In the genomic region with DNA sequence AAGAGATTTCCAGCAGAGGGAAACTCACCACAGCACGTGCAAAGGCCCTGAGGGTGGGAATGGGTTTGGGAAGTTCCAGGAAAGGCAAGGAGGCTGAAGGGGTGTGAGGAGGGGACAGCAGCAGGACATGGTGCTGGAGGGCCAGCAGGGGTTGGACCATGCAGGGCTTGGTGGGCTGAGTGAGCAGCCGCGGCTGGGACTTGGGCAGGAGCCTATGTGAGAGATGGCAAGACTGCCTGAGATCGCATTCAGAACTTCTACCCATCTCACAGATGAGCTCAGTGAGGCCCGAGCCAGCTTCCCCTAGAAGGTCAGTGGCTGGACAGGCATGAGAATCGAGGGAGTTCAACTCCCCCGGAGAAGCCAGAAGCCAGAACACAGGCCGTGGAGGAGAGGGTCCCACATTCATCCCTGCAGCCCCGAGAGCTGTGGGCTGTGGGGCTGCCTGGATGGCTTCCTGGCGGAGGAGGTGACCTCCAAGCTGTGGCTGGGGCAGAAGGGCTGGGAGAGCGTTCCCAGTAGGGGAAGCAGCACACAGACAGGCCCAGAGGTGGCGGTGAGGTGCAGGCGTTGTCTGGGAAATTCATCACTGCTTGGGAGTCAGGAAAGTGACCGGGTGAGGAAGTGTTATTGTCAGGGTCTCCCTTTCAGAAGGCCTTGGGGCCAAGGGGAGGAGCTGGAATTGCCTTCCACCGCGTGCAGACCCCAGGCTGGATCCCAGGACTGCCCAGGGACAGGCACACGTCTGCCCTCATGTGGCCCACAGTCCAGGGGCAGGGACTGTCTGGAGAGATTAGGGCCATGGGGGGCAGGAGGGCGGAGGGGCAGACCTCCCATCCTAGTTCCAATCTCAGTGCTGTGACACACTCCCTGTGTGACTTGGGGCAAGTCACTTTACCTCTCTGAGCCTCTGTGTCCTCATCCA, we compare ENCODE assay signal across 1 cellular context.
TF ChIP-seq lines count a peak whose summit lies in the region.

No MANE protein-coding gene starts in this region.

TF ChIP-seq in HepG2, 621 proteins besides CTCF, POLR2A, EP300 and RAD21 (continued from another document and continues in another):
- TF ChIP-seq FOXP4 (CRISPR knock-in tag; IDR thresholded peaks at IDR 0.05) (no peak), ZFP82 (CRISPR knock-in tag; IDR thresholded peaks at IDR 0.05; ENCODE audit: borderline replicate concordance) (no peak), MAF1 (CRISPR knock-in tag; IDR thresholded peaks at IDR 0.05; ENCODE audit: borderline replicate concordance) (no peak), POGZ (CRISPR knock-in tag; IDR thresholded peaks at IDR 0.05) (peak; percentile 83), SNAPC5 (CRISPR knock-in tag; IDR thresholded peaks at IDR 0.05; ENCODE audit: borderline replicate concordance) (no peak), ZNF530 (CRISPR knock-in tag; IDR thresholded peaks at IDR 0.05; ENCODE audit: low read depth) (no peak), ZFP36L1 (CRISPR knock-in tag; IDR thresholded peaks at IDR 0.05) (no peak), NFIC (IDR thresholded peaks at IDR 0.05; ENCODE audit: low read length) (no peak), GABPA (IDR thresholded peaks at IDR 0.05; ENCODE audit: low read depth, low read length) (no peak), GABPA (CRISPR knock-in tag; IDR thresholded peaks at IDR 0.05; ENCODE audit: low read depth) (no peak), SMC3 (IDR thresholded peaks at IDR 0.05; ENCODE audit: low read length) (no peak), SP140L (CRISPR knock-in tag; IDR thresholded peaks at IDR 0.05; ENCODE audit: borderline replicate concordance) (no peak), TP53 (CRISPR knock-in tag; conservative IDR thresholded peaks at IDR 0.05) (no peak), PBX2 (CRISPR knock-in tag; IDR thresholded peaks at IDR 0.05) (no peak), HOXD1 (CRISPR knock-in tag; IDR thresholded peaks at IDR 0.05) (no peak), ZNF543 (CRISPR knock-in tag; IDR thresholded peaks at IDR 0.05) (peak; percentile 87), FLYWCH1 (CRISPR knock-in tag; IDR thresholded peaks at IDR 0.05) (no peak), ZGPAT (CRISPR knock-in tag; IDR thresholded peaks at IDR 0.05) (peak; percentile 36; the same call in 1 of the 2 replicates), PLSCR1 (CRISPR knock-in tag; IDR thresholded peaks at IDR 0.05; ENCODE audit: borderline replicate concordance) (no peak), MED13 (CRISPR knock-in tag; IDR thresholded peaks at IDR 0.05) (no peak), MXD4 (CRISPR knock-in tag; IDR thresholded peaks at IDR 0.05) (peak; percentile 70; the same call in 1 of the 2 replicates), CHD2 (IDR thresholded peaks at IDR 0.05; ENCODE audit: low read depth, low read length) (no peak), ZNF615 (CRISPR knock-in tag; IDR thresholded peaks at IDR 0.05; ENCODE audit: borderline replicate concordance) (no peak), ZBTB42 (CRISPR knock-in tag; IDR thresholded peaks at IDR 0.05) (no peak), KAT2B (IDR thresholded peaks at IDR 0.05; ENCODE audit: borderline replicate concordance, low read depth, low read length) (no peak), PRPF4 (IDR thresholded peaks at IDR 0.05; ENCODE audit: low read depth, low read length, poor library complexity, severe bottlenecking) (no peak), MYNN (CRISPR knock-in tag; IDR thresholded peaks at IDR 0.05; ENCODE audit: low read depth) (no peak; the same call in 1 of the 2 replicates), ZNF484 (CRISPR knock-in tag; IDR thresholded peaks at IDR 0.05; ENCODE audit: borderline replicate concordance, low read depth) (0 out of 2 replicates have a peak, but pooled peaks have one; percentile 26), CBX5 (CRISPR knock-in tag; IDR thresholded peaks at IDR 0.05; ENCODE audit: borderline replicate concordance) (no peak; the same call in 1 of the 2 replicates), ZMYM3 (CRISPR knock-in tag; IDR thresholded peaks at IDR 0.05) (peak; percentile 98), ZNF230 (CRISPR knock-in tag; IDR thresholded peaks at IDR 0.05) (no peak; the same call in 1 of the 2 replicates), TCF7 (IDR thresholded peaks at IDR 0.05; ENCODE audit: low read depth) (no peak), SOX13 (IDR thresholded peaks at IDR 0.05) (no peak), SOX13 (CRISPR knock-in tag; conservative IDR thresholded peaks at IDR 0.05 in 1 of 2, IDR thresholded peaks at IDR 0.05 in 1 of 2) (0 out of 4 replicates have a peak, but pooled peaks of 1 of the 2 experiments have one; percentile 10), YY1 (IDR thresholded peaks at IDR 0.05; ENCODE audit: insufficient read depth, insufficient replicate concordance, low read depth, low read length) (no peak), ZSCAN31 (CRISPR knock-in tag; IDR thresholded peaks at IDR 0.05; ENCODE audit: low read depth) (peak; percentile 77; the same call in 1 of the 2 replicates), KMT2A (CRISPR knock-in tag; IDR thresholded peaks at IDR 0.05) (no peak), STAT5B (CRISPR knock-in tag; IDR thresholded peaks at IDR 0.05) (no peak), GLI4 (CRISPR knock-in tag; IDR thresholded peaks at IDR 0.05; ENCODE audit: borderline replicate concordance) (no peak), IKZF4 (CRISPR knock-in tag; IDR thresholded peaks at IDR 0.05; ENCODE audit: borderline replicate concordance, low read depth, not compliant biosample characterization) (peak; percentile 42), ZNF773 (CRISPR knock-in tag; IDR thresholded peaks at IDR 0.05; ENCODE audit: borderline replicate concordance) (no peak), ZNF570 (CRISPR knock-in tag; IDR thresholded peaks at IDR 0.05; ENCODE audit: borderline replicate concordance) (no peak), CREM (IDR thresholded peaks at IDR 0.05) (no peak), CREM (CRISPR knock-in tag; IDR thresholded peaks at IDR 0.05) (no peak), KMT2B (CRISPR knock-in tag; IDR thresholded peaks at IDR 0.05) (no peak), IKZF1 (IDR thresholded peaks at IDR 0.05) (no peak), RBM22 (optimal IDR thresholded peaks at IDR 0.05; ENCODE audit: low read length) (no peak), ZNF674 (CRISPR knock-in tag; IDR thresholded peaks at IDR 0.05; ENCODE audit: low read depth) (no peak), NR2F6 (IDR thresholded peaks at IDR 0.05) (no peak), NR2F6 (CRISPR knock-in tag; IDR thresholded peaks at IDR 0.05) (peak; percentile 67), ZNF143 (CRISPR knock-in tag; IDR thresholded peaks at IDR 0.05) (no peak; the same call in 1 of the 2 replicates), RFX1 (IDR thresholded peaks at IDR 0.05) (no peak)
- TF ChIP-seq, protein P1, sequence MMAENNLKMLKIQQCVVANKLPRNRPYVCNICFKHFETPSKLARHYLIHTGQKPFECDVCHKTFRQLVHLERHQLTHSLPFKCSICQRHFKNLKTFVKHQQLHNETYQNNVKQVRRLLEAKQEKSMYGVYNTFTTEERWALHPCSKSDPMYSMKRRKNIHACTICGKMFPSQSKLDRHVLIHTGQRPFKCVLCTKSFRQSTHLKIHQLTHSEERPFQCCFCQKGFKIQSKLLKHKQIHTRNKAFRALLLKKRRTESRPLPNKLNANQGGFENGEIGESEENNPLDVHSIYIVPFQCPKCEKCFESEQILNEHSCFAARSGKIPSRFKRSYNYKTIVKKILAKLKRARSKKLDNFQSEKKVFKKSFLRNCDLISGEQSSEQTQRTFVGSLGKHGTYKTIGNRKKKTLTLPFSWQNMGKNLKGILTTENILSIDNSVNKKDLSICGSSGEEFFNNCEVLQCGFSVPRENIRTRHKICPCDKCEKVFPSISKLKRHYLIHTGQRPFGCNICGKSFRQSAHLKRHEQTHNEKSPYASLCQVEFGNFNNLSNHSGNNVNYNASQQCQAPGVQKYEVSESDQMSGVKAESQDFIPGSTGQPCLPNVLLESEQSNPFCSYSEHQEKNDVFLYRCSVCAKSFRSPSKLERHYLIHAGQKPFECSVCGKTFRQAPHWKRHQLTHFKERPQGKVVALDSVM (CRISPR knock-in tag; IDR thresholded peaks at IDR 0.05): no peak
- TF ChIP-seq, protein P2, sequence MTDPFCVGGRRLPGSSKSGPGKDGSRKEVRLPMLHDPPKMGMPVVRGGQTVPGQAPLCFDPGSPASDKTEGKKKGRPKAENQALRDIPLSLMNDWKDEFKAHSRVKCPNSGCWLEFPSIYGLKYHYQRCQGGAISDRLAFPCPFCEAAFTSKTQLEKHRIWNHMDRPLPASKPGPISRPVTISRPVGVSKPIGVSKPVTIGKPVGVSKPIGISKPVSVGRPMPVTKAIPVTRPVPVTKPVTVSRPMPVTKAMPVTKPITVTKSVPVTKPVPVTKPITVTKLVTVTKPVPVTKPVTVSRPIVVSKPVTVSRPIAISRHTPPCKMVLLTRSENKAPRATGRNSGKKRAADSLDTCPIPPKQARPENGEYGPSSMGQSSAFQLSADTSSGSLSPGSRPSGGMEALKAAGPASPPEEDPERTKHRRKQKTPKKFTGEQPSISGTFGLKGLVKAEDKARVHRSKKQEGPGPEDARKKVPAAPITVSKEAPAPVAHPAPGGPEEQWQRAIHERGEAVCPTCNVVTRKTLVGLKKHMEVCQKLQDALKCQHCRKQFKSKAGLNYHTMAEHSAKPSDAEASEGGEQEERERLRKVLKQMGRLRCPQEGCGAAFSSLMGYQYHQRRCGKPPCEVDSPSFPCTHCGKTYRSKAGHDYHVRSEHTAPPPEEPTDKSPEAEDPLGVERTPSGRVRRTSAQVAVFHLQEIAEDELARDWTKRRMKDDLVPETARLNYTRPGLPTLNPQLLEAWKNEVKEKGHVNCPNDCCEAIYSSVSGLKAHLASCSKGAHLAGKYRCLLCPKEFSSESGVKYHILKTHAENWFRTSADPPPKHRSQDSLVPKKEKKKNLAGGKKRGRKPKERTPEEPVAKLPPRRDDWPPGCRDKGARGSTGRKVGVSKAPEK (CRISPR knock-in tag; IDR thresholded peaks at IDR 0.05; ENCODE audit: borderline replicate concordance): 0 out of 2 replicates have a peak, but pooled peaks have one; percentile 60
- TF ChIP-seq, protein P3, sequence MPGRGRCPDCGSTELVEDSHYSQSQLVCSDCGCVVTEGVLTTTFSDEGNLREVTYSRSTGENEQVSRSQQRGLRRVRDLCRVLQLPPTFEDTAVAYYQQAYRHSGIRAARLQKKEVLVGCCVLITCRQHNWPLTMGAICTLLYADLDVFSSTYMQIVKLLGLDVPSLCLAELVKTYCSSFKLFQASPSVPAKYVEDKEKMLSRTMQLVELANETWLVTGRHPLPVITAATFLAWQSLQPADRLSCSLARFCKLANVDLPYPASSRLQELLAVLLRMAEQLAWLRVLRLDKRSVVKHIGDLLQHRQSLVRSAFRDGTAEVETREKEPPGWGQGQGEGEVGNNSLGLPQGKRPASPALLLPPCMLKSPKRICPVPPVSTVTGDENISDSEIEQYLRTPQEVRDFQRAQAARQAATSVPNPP (CRISPR knock-in tag; IDR thresholded peaks at IDR 0.05): no peak
- TF ChIP-seq, protein P4, sequence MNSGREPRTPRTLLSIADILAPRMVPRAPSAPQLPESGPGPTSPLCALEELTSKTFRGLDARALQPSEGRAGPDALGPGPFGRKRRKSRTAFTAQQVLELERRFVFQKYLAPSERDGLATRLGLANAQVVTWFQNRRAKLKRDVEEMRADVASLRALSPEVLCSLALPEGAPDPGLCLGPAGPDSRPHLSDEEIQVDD (CRISPR knock-in tag; IDR thresholded peaks at IDR 0.05; ENCODE audit: borderline replicate concordance): 0 out of 2 replicates have a peak, but pooled peaks have one; percentile 27
- TF ChIP-seq, protein P5, sequence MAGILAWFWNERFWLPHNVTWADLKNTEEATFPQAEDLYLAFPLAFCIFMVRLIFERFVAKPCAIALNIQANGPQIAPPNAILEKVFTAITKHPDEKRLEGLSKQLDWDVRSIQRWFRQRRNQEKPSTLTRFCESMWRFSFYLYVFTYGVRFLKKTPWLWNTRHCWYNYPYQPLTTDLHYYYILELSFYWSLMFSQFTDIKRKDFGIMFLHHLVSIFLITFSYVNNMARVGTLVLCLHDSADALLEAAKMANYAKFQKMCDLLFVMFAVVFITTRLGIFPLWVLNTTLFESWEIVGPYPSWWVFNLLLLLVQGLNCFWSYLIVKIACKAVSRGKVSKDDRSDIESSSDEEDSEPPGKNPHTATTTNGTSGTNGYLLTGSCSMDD (CRISPR knock-in tag; IDR thresholded peaks at IDR 0.05): no peak
